18 cellular contexts compared by ENCODE assay signal in genomic region chr1:201902198-201902597, GRCh38. TPM values are rescaled to one million over a fixed set of nuclear protein-coding genes. Genes with fewer than 3 reads are reported as not detected.
DNase-seq lines count a peak whose midpoint lies in the region; ATAC-seq and TF ChIP-seq lines count a peak whose summit lies in the region.
"Had no signal": no experiment of that assay in that cellular context is flagged by ENCODE, and none has a peak within 500 bp of the region (broad histone marks: within the 10 kb centered on the region; RNA-seq: fewer than 3 reads in every experiment).

No MANE protein-coding gene starts in this region.

- peak; percentile 34 for DNase-seq in LHCN-M2 (ENCODE audit: low read depth)
- DNase-seq in chondrocyte (ENCODE audit: low spot score): no peak
- DNase-seq in osteocyte (ENCODE audit: extremely low spot score, unreplicated experiment): no peak
- no peak for DNase-seq in transverse colon
- DNase-seq in activated CD8-positive, alpha-beta T cell treated with anti-CD3 and anti-CD28 coated beads for 36 hours: no peak
- DNase-seq in activated naive CD4-positive, alpha-beta T cell treated with anti-CD3 and anti-CD28 coated beads, Interleukin-2, amount 50 U/mL, for 16 hours: no peak
- DNase-seq: activated CD4-positive, alpha-beta T cell treated with anti-CD3 and anti-CD28 coated beads, Interleukin-2, amount 50 U/mL, for 48 hours; amniotic stem cell; CD4-positive, CD25-positive, alpha-beta regulatory T cell; MG63; NCI-H1930; NCI-H510A treated with DMSO at 0.1 percent for 48 hours; ovary had no signal

- H3K36me3 ChIP-seq in transverse colon: no peaks in the 10 kb centered on the region
- H3K36me3 ChIP-seq: MG63, ovary had no signal

- in situ Hi-C loops in transverse colon (cut with MboI; ENCODE audit: low pct_ligation_motif_present in 1 of 4, low pct_unique_long_range_greater_than_20kb in 1 of 4, low sequenced_read_pairs in 3 of 4): no loop called here

- H3K4me3 Mint-ChIP-seq in chondrocyte (ENCODE audit: unreplicated experiment): no peak overlapping the region
- H3K4me3 Mint-ChIP-seq in osteocyte (ENCODE audit: unreplicated experiment): no peak overlapping the region
- no peak overlapping the region for H3K4me3 Mint-ChIP-seq in activated CD8-positive, alpha-beta T cell treated with anti-CD3 and anti-CD28 coated beads for 36 hours
- H3K4me3 Mint-ChIP-seq: CD4-positive, CD25-positive, alpha-beta regulatory T cell; GM23338; stimulated activated naive CD8-positive, alpha-beta T cell treated with anti-CD3 and anti-CD28 coated beads, Interleukin-15, Interleukin-2, amounts not matched to agents 100 ng/mL and 50 ng/mL, for 24 hours had no signal

- TF ChIP-seq CTCF in chondrocyte (IDR thresholded peaks at IDR 0.05) (no peak), osteocyte (IDR thresholded peaks at IDR 0.05) (no peak), transverse colon (IDR thresholded peaks at IDR 0.05) (no peak)
- no peak for TF ChIP-seq CTCF in activated CD8-positive, alpha-beta T cell treated with anti-CD3 and anti-CD28 coated beads for 36 hours (IDR thresholded peaks at IDR 0.05)

- peaks cover 13 to 69% (median 34%) of the 10 kb centered on the region in 4 donors for H3K4me1 ChIP-seq in transverse colon

- no peaks in the 10 kb centered on the region for H3K27me3 ChIP-seq in transverse colon
- H3K27me3 ChIP-seq: MG63, ovary had no signal

- peak overlapping the region; percentile 83 to 93 (median 89) for H3K27ac ChIP-seq in transverse colon

- POLR2A ChIA-PET in activated CD8-positive, alpha-beta T cell treated with anti-CD3 and anti-CD28 coated beads for 36 hours (lab: Charles Lee): interaction anchor here (0.8 kb wide), 1 partner anchor 13 kb away, joined by 3 read pairs; no protein-coding TSS in a partner anchor

- no peak for TF ChIP-seq POLR2A in transverse colon (IDR thresholded peaks at IDR 0.05)

- intact Hi-C loops in transverse colon (cut with DNase I; ENCODE audit: low total_unique reads): no loop called here
- intact Hi-C loops in activated CD8-positive, alpha-beta T cell treated with anti-CD3 and anti-CD28 coated beads for 36 hours (cut with micrococcal nuclease): no loop called here

- ATAC-seq in activated CD8-positive, alpha-beta T cell treated with anti-CD3 and anti-CD28 coated beads for 36 hours: no peak
- no peak for ATAC-seq in GM18870 (IDR thresholded peaks at IDR 0.05; ENCODE audit: unreplicated experiment)
- ATAC-seq: GM23338 had no signal

- H3K4me1 Mint-ChIP-seq in chondrocyte (ENCODE audit: low read depth) (peaks cover 89% of the 10 kb centered on the region), osteocyte (ENCODE audit: unreplicated experiment) (peaks cover 60% of the 10 kb centered on the region)
- peaks cover 6% of the 10 kb centered on the region for H3K4me1 Mint-ChIP-seq in activated CD8-positive, alpha-beta T cell treated with anti-CD3 and anti-CD28 coated beads for 36 hours (ENCODE audit: low read depth)

- no peak for TF ChIP-seq EP300 in transverse colon (IDR thresholded peaks at IDR 0.05; ENCODE audit: low read depth)

- 66 to 92% methylated on average over 2 to 3 of the region's 3 CpGs for WGBS in transverse colon (ENCODE audit: low coverage in 1 of 2), 2 donors

- H3K27ac Mint-ChIP-seq in chondrocyte (ENCODE audit: unreplicated experiment) (peak overlapping the region; percentile 94), osteocyte (ENCODE audit: unreplicated experiment) (peak overlapping the region; percentile 98)
- H3K27ac Mint-ChIP-seq in activated CD8-positive, alpha-beta T cell treated with anti-CD3 and anti-CD28 coated beads for 36 hours: no peak overlapping the region
- H3K27ac Mint-ChIP-seq: CD4-positive, CD25-positive, alpha-beta regulatory T cell; GM23338; stimulated activated naive CD8-positive, alpha-beta T cell treated with anti-CD3 and anti-CD28 coated beads, Interleukin-15, Interleukin-2, amounts not matched to agents 100 ng/mL and 50 ng/mL, for 24 hours had no signal

- H3K36me3 Mint-ChIP-seq in chondrocyte (ENCODE audit: low read depth): peaks cover 21% of the 10 kb centered on the region
- H3K36me3 Mint-ChIP-seq in osteocyte (ENCODE audit: unreplicated experiment): peaks cover 12% of the 10 kb centered on the region
- no peaks in the 10 kb centered on the region for H3K36me3 Mint-ChIP-seq in activated CD8-positive, alpha-beta T cell treated with anti-CD3 and anti-CD28 coated beads for 36 hours (ENCODE audit: low read depth)
- H3K36me3 Mint-ChIP-seq: CD4-positive, CD25-positive, alpha-beta regulatory T cell had no signal

- H3K9me3 Mint-ChIP-seq in chondrocyte (ENCODE audit: low read depth) (no peaks in the 10 kb centered on the region), osteocyte (ENCODE audit: unreplicated experiment) (no peaks in the 10 kb centered on the region)
- no peaks in the 10 kb centered on the region for H3K9me3 Mint-ChIP-seq in activated CD8-positive, alpha-beta T cell treated with anti-CD3 and anti-CD28 coated beads for 36 hours
- H3K9me3 Mint-ChIP-seq: CD4-positive, CD25-positive, alpha-beta regulatory T cell; GM23338; stimulated activated naive CD8-positive, alpha-beta T cell treated with anti-CD3 and anti-CD28 coated beads, Interleukin-15, Interleukin-2, amounts not matched to agents 100 ng/mL and 50 ng/mL, for 24 hours had no signal

- no peaks in the 10 kb centered on the region for H3K9me3 ChIP-seq in transverse colon
- H3K9me3 ChIP-seq: MG63, ovary had no signal

- H3K27me3 Mint-ChIP-seq in chondrocyte (ENCODE audit: low read depth) (no peaks in the 10 kb centered on the region), osteocyte (ENCODE audit: unreplicated experiment) (no peaks in the 10 kb centered on the region)
- H3K27me3 Mint-ChIP-seq in activated CD8-positive, alpha-beta T cell treated with anti-CD3 and anti-CD28 coated beads for 36 hours: no peaks in the 10 kb centered on the region
- H3K27me3 Mint-ChIP-seq: stimulated activated naive CD8-positive, alpha-beta T cell treated with anti-CD3 and anti-CD28 coated beads, Interleukin-15, Interleukin-2, amounts not matched to agents 100 ng/mL and 50 ng/mL, for 24 hours had no signal

- CTCF ChIA-PET in activated CD8-positive, alpha-beta T cell treated with anti-CD3 and anti-CD28 coated beads for 36 hours (lab: Charles Lee): no interaction called here

- no peak overlapping the region for H3K4me3 ChIP-seq in transverse colon
- H3K4me3 ChIP-seq: GM23338, MG63, ovary had no signal

RNA-seq across cellular contexts. Expression of gene SHISA4, which starts 13.5 kb away (rescaled TPM):
- total RNA-seq in LHCN-M2 (2014; rRNA removed) (21.0 and 30.6 TPM in 2 replicates), chondrocyte (29.7 to 39.1 TPM (median 37.7 TPM) in 3 replicates), osteocyte (31.4 and 32.1 TPM in 2 replicates), transverse colon (1 to 10 TPM; 2.2 to 6.7 (median 4.6) TPM)
- polyA plus RNA-seq in LHCN-M2 (2012): 56.0 TPM
- total RNA-seq in activated CD8-positive, alpha-beta T cell treated with anti-CD3 and anti-CD28 coated beads for 36 hours: under 1 TPM in 1 of 2 experiments, not detected in 1; 0.47 TPM

RNA-seq across cellular contexts. Expression of gene LMOD1, which starts 44.1 kb away (rescaled TPM):
- total RNA-seq in LHCN-M2 (2014; rRNA removed) (0.13 and 0.29 TPM in 2 replicates), chondrocyte (17.7 to 83.6 TPM (median 80.5 TPM) in 3 replicates), osteocyte (15.1 and 15.9 TPM in 2 replicates), transverse colon (100 to 1,000 TPM in 3 of 4 donors, 10 to 100 TPM in 1; 73.2 to 166 (median 115) TPM)
- 4.2 TPM for polyA plus RNA-seq in LHCN-M2 (2012)
- not detected for total RNA-seq in activated CD8-positive, alpha-beta T cell treated with anti-CD3 and anti-CD28 coated beads for 36 hours
- total RNA-seq: CD4-positive, CD25-positive, alpha-beta regulatory T cell; Daoy; dermis microvascular lymphatic vessel endothelial cell had no signal
- polyA plus RNA-seq: CD4-positive, CD25-positive, alpha-beta regulatory T cell had no signal

RNA-seq across cellular contexts. Expression of gene TIMM17A, which starts 53.1 kb away (rescaled TPM):
- total RNA-seq in LHCN-M2 (2014; rRNA removed) (62.8 and 63.1 TPM in 2 replicates), chondrocyte (62.5 to 69.6 TPM (median 68.5 TPM) in 3 replicates), osteocyte (48.0 and 50.8 TPM in 2 replicates), transverse colon (10 to 100 TPM in 3 of 4 donors, 1 to 10 TPM in 1; 3.0 to 37.0 (median 33.7) TPM)
- 63.0 TPM for polyA plus RNA-seq in LHCN-M2 (2012)
- total RNA-seq in activated CD8-positive, alpha-beta T cell treated with anti-CD3 and anti-CD28 coated beads for 36 hours: 10 to 100 TPM; 75.8 to 76.8 TPM

Comparison
In these comparisons a context has a peak if more than half of its experiments do, and no peak if none do; other contexts are left out.
1. RNA of gene LMOD1, which starts 44.1 kb away (total RNA-seq): 73.2 to 166 TPM in transverse colon, 17.7 to 83.6 TPM in chondrocyte and 15.1 to 15.9 TPM in osteocyte; 0.13 to 0.29 TPM in LHCN-M2 and not detected in activated CD8-positive, alpha-beta T cell treated with anti-CD3 and anti-CD28 coated beads for 36 hours; every median in the first group is over 10 times any median in the second.